ENCODE assay signal across 1 cellular context in the genomic region with DNA sequence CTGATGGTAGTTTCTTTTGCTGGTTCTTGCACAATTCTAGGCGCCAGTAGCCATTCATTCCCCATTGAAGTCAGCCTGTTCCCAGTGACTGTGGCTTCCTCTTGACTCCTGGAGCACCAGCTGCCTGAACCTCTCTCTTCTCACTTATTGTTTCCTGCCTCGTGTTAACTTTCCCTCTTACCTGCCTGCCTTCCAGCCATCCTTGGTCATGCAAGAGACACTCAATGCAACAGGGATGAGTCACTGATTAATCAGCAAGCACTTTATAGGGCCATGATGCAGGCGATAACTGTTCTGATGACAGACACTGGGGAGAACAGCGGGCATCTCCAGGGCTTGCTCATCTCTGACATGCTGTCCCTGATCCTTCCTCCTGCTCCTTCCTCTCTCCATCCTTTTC.
TF ChIP-seq lines count a peak whose summit lies in the region.

No MANE protein-coding gene starts in this region.

TF ChIP-seq in HEK293, 187 proteins besides CTCF, POLR2A, EP300 and RAD21 (continued from another document):
- TF ChIP-seq, protein P1, sequence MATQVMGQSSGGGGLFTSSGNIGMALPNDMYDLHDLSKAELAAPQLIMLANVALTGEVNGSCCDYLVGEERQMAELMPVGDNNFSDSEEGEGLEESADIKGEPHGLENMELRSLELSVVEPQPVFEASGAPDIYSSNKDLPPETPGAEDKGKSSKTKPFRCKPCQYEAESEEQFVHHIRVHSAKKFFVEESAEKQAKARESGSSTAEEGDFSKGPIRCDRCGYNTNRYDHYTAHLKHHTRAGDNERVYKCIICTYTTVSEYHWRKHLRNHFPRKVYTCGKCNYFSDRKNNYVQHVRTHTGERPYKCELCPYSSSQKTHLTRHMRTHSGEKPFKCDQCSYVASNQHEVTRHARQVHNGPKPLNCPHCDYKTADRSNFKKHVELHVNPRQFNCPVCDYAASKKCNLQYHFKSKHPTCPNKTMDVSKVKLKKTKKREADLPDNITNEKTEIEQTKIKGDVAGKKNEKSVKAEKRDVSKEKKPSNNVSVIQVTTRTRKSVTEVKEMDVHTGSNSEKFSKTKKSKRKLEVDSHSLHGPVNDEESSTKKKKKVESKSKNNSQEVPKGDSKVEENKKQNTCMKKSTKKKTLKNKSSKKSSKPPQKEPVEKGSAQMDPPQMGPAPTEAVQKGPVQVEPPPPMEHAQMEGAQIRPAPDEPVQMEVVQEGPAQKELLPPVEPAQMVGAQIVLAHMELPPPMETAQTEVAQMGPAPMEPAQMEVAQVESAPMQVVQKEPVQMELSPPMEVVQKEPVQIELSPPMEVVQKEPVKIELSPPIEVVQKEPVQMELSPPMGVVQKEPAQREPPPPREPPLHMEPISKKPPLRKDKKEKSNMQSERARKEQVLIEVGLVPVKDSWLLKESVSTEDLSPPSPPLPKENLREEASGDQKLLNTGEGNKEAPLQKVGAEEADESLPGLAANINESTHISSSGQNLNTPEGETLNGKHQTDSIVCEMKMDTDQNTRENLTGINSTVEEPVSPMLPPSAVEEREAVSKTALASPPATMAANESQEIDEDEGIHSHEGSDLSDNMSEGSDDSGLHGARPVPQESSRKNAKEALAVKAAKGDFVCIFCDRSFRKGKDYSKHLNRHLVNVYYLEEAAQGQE (tag by site-specific recombination; IDR thresholded peaks at IDR 0.05): no peak
- no peak for TF ChIP-seq ZNF623 (tag by site-specific recombination; IDR thresholded peaks at IDR 0.05)
- TF ChIP-seq, protein P2, sequence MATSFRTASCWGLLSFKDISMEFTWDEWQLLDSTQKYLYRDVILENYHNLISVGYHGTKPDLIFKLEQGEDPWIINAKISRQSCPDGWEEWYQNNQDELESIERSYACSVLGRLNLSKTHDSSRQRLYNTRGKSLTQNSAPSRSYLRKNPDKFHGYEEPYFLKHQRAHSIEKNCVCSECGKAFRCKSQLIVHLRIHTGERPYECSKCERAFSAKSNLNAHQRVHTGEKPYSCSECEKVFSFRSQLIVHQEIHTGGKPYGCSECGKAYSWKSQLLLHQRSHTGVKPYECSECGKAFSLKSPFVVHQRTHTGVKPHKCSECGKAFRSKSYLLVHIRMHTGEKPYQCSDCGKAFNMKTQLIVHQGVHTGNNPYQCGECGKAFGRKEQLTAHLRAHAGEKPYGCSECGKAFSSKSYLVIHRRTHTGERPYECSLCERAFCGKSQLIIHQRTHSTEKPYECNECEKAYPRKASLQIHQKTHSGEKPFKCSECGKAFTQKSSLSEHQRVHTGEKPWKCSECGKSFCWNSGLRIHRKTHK (tag by site-specific recombination; IDR thresholded peaks at IDR 0.05): no peak
- TF ChIP-seq OVOL3 (tag by site-specific recombination; IDR thresholded peaks at IDR 0.05): no peak
- no peak for TF ChIP-seq ZNF214 (tag by site-specific recombination; IDR thresholded peaks at IDR 0.05; ENCODE audit: borderline replicate concordance)
- TF ChIP-seq ZNF558 (tag by site-specific recombination; IDR thresholded peaks at IDR 0.05): no peak
TF ChIP-seq in HEK293: peak in this region for 3.
